In genomic region chr21:33562389-33562788, GRCh38 we compare ENCODE assay signal across 1 cellular context.
TF ChIP-seq lines count a peak whose summit lies in the region.

No MANE protein-coding gene starts in this region.

TF ChIP-seq in GM12891, 5 proteins besides CTCF, POLR2A, EP300 and RAD21:
- no peak for TF ChIP-seq TAF1 (IDR thresholded peaks at IDR 0.05; ENCODE audit: low read depth, low read length)
- TF ChIP-seq POLR2AphosphoS5 (IDR thresholded peaks at IDR 0.05; ENCODE audit: low read depth, low read length): 0 out of 2 replicates have a peak, but pooled peaks have one; percentile 27
